Comparison of ENCODE assay signal across 12 cellular contexts in the genomic region with DNA sequence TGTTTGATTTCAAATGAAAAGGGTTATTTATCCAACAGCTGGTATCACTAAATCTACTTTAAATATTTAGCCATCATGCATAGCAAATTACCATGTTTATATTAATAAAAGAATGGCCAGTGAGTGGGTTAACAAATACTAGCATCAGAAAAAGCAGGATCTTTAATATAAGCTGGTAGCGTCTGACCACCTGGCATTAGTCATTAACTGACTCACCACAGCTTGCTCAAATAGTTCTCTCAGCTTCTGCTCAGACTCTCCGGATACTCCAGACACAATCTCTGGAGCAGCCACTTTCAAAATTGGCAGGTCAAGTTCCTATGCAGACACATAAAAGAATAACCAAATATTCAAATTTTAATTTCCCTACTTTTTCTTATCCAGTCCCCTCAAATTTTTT. TPM values are rescaled to one million over a fixed set of nuclear protein-coding genes. Genes with fewer than 3 reads are reported as not detected.
DNase-seq lines count a peak whose midpoint lies in the region; ATAC-seq and TF ChIP-seq lines count a peak whose summit lies in the region.
"Had no signal": no experiment of that assay in that cellular context is flagged by ENCODE, and none has a peak within 500 bp of the region (broad histone marks: within the 10 kb centered on the region; RNA-seq: fewer than 3 reads in every experiment).

No MANE protein-coding gene starts in this region.

- intact Hi-C loops in MCF 10A (cut with micrococcal nuclease): loop anchor here (1.0 to 10.0 kb wide), 2 partner anchors 116 to 184 kb away; a partner anchor contains a TSS
- intact Hi-C loops in breast epithelium (cut with DNase I; ENCODE audit: low total_unique reads): no loop called here
- intact Hi-C loops in CD4-positive, alpha-beta memory T cell (cut with micrococcal nuclease): no loop called here

- peaks cover 97% of the 10 kb centered on the region for H3K36me3 Mint-ChIP-seq in MCF 10A (ENCODE audit: insufficient read depth, unreplicated experiment)
- H3K36me3 Mint-ChIP-seq in CD4-positive, alpha-beta memory T cell: peaks cover 49 to 67% of the 10 kb centered on the region in 2 donors

- ATAC-seq in SK-N-SH treated with all-trans-retinoic acid at 6 μM for 48 hours (peak; percentile 100), HG03159 (IDR thresholded peaks at IDR 0.05; ENCODE audit: unreplicated experiment) (no peak), GM19395 (IDR thresholded peaks at IDR 0.05; ENCODE audit: unreplicated experiment) (no peak)
- ATAC-seq: natural killer cell had no signal

- no peaks in the 10 kb centered on the region for H3K27me3 Mint-ChIP-seq in MCF 10A (ENCODE audit: insufficient read depth, unreplicated experiment)
- H3K27me3 Mint-ChIP-seq in CD4-positive, alpha-beta memory T cell: no peaks in the 10 kb centered on the region
- H3K27me3 Mint-ChIP-seq: activated T-cell treated with anti-CD3 and anti-CD28 coated beads, Interleukin-2, amount 50 U/mL, for 24 hours; stimulated activated naive CD8-positive, alpha-beta T cell treated with anti-CD3 and anti-CD28 coated beads, Interleukin-15, Interleukin-2, amounts not matched to agents 100 ng/mL and 50 ng/mL, for 24 hours had no signal

- H3K4me1 ChIP-seq in breast epithelium: no peaks in the 10 kb centered on the region
- no peaks in the 10 kb centered on the region for H3K4me1 ChIP-seq in CD4-positive, alpha-beta memory T cell (ENCODE audit: insufficient read depth, low read length)

- H3K4me1 Mint-ChIP-seq in MCF 10A (ENCODE audit: insufficient read depth, unreplicated experiment): peaks cover 6% of the 10 kb centered on the region
- peaks cover 0 to 4% (median 1%) of the 10 kb centered on the region in 4 donors for H3K4me1 Mint-ChIP-seq in CD4-positive, alpha-beta memory T cell
- H3K4me1 Mint-ChIP-seq: natural killer cell had no signal

- TF ChIP-seq POLR2A in breast epithelium (IDR thresholded peaks at IDR 0.05): no peak

- H3K9me3 Mint-ChIP-seq in MCF 10A (ENCODE audit: unreplicated experiment): no peaks in the 10 kb centered on the region
- H3K9me3 Mint-ChIP-seq in CD4-positive, alpha-beta memory T cell: no peaks in the 10 kb centered on the region
- H3K9me3 Mint-ChIP-seq: activated T-cell treated with anti-CD3 and anti-CD28 coated beads, Interleukin-2, amount 50 U/mL, for 24 hours; natural killer cell; stimulated activated naive CD8-positive, alpha-beta T cell treated with anti-CD3 and anti-CD28 coated beads, Interleukin-15, Interleukin-2, amounts not matched to agents 100 ng/mL and 50 ng/mL, for 24 hours had no signal

- no peak for TF ChIP-seq CTCF in MCF 10A (IDR thresholded peaks at IDR 0.05; ENCODE audit: unreplicated experiment)
- no peak for TF ChIP-seq CTCF in breast epithelium (IDR thresholded peaks at IDR 0.05)
- no peak for TF ChIP-seq CTCF in fibroblast of the aortic adventitia (IDR thresholded peaks at IDR 0.05; ENCODE audit: insufficient read depth, low read length)

- H3K27ac ChIP-seq in breast epithelium: no peak overlapping the region
- no peak overlapping the region for H3K27ac ChIP-seq in CD4-positive, alpha-beta memory T cell (ENCODE audit: low read depth, low read length)

- DNase-seq in MCF 10A (ENCODE audit: unreplicated experiment) (peak; percentile 90), breast epithelium (ENCODE audit: low spot score in 2 of 2) (no peak), fibroblast of the aortic adventitia (ENCODE audit: low read depth) (peak; percentile 73), KBM-7 (no peak)
- DNase-seq in CD4-positive, alpha-beta memory T cell: no peak
- DNase-seq: activated T-cell treated with anti-CD3 and anti-CD28 coated beads, Interleukin-2, amount 50 U/mL, for 24 hours; natural killer cell; NCI-H187 had no signal

- in situ Hi-C loops in KBM-7 (cut with MboI; ENCODE audit: low pct_unique_long_range_greater_than_20kb, low sequenced_read_pairs): no loop called here

- H3K4me3 Mint-ChIP-seq in MCF 10A (ENCODE audit: unreplicated experiment): no peak overlapping the region
- H3K4me3 Mint-ChIP-seq in CD4-positive, alpha-beta memory T cell: no peak overlapping the region
- H3K4me3 Mint-ChIP-seq: activated T-cell treated with anti-CD3 and anti-CD28 coated beads, Interleukin-2, amount 50 U/mL, for 24 hours; natural killer cell; stimulated activated naive CD8-positive, alpha-beta T cell treated with anti-CD3 and anti-CD28 coated beads, Interleukin-15, Interleukin-2, amounts not matched to agents 100 ng/mL and 50 ng/mL, for 24 hours had no signal

- no TSS peak for BruUV-seq in MCF 10A (replicated peaks; lab: Mats Ljungman, UMichigan)

- H3K9me3 ChIP-seq in breast epithelium: no peaks in the 10 kb centered on the region
- H3K9me3 ChIP-seq in CD4-positive, alpha-beta memory T cell (ENCODE audit: control insufficient read depth in 1 of 2, low read length in 2 of 2): no peaks in the 10 kb centered on the region

- POLR2A ChIA-PET in MCF 10A (lab: Yijun Ruan, JAX): interaction anchor here (0.6 to 2.2 kb wide), 16 partner anchors 9 to 573 kb away, joined by 3 to 14 read pairs (median 4); a partner anchor contains a TSS
- POLR2A ChIA-PET in CD4-positive, alpha-beta memory T cell (lab: Charles Lee; ENCODE audit: partially characterized antibody): no interaction called here

- H3K36me3 ChIP-seq in breast epithelium: peaks cover 5% of the 10 kb centered on the region
- H3K36me3 ChIP-seq in CD4-positive, alpha-beta memory T cell (ENCODE audit: insufficient read depth, low read length): peaks cover 59% of the 10 kb centered on the region

- no peaks in the 10 kb centered on the region for H3K27me3 ChIP-seq in breast epithelium
- H3K27me3 ChIP-seq in CD4-positive, alpha-beta memory T cell (ENCODE audit: insufficient read depth, low read length): no peaks in the 10 kb centered on the region

- CTCF ChIA-PET in MCF 10A (lab: Yijun Ruan, JAX): interaction anchor here (0.6 to 1.5 kb wide), 9 partner anchors 11 to 602 kb away, joined by 3 to 5 read pairs (median 4); no protein-coding TSS in a partner anchor
- CTCF ChIA-PET in CD4-positive, alpha-beta memory T cell (lab: Charles Lee; ENCODE audit: partially characterized antibody): interaction anchor here (1.2 kb wide), 1 partner anchor 10 kb away, joined by 3 read pairs; no protein-coding TSS in a partner anchor

- H3K27ac Mint-ChIP-seq in MCF 10A (ENCODE audit: low read depth, unreplicated experiment): peak overlapping the region; percentile 65
- no peak overlapping the region for H3K27ac Mint-ChIP-seq in CD4-positive, alpha-beta memory T cell
- H3K27ac Mint-ChIP-seq: activated T-cell treated with anti-CD3 and anti-CD28 coated beads, Interleukin-2, amount 50 U/mL, for 24 hours; natural killer cell; stimulated activated naive CD8-positive, alpha-beta T cell treated with anti-CD3 and anti-CD28 coated beads, Interleukin-15, Interleukin-2, amounts not matched to agents 100 ng/mL and 50 ng/mL, for 24 hours had no signal

- no peak overlapping the region for H3K4me3 ChIP-seq in breast epithelium
- H3K4me3 ChIP-seq in fibroblast of the aortic adventitia (ENCODE audit: low read depth, low read length): no peak overlapping the region
- H3K4me3 ChIP-seq in CD4-positive, alpha-beta memory T cell (ENCODE audit: low read length in 2 of 2): no peak overlapping the region

TF ChIP-seq in SK-N-SH treated with all-trans-retinoic acid at 6 μM for 48 hours, 23 proteins besides CTCF, POLR2A, EP300 and RAD21 (continues in another document):
- TF ChIP-seq ZC3H10 (CRISPR knock-in tag; IDR thresholded peaks at IDR 0.05) (no peak), GLIS3 (CRISPR knock-in tag; IDR thresholded peaks at IDR 0.05) (no peak), ZNF565 (CRISPR knock-in tag; conservative IDR thresholded peaks at IDR 0.05; ENCODE audit: low read depth) (no peak), TOX (CRISPR knock-in tag; IDR thresholded peaks at IDR 0.05; ENCODE audit: borderline replicate concordance) (no peak)
- TF ChIP-seq, protein P1, sequence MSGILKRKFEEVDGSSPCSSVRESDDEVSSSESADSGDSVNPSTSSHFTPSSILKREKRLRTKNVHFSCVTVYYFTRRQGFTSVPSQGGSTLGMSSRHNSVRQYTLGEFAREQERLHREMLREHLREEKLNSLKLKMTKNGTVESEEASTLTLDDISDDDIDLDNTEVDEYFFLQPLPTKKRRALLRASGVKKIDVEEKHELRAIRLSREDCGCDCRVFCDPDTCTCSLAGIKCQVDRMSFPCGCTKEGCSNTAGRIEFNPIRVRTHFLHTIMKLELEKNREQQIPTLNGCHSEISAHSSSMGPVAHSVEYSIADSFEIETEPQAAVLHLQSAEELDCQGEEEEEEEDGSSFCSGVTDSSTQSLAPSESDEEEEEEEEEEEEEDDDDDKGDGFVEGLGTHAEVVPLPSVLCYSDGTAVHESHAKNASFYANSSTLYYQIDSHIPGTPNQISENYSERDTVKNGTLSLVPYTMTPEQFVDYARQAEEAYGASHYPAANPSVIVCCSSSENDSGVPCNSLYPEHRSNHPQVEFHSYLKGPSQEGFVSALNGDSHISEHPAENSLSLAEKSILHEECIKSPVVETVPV (CRISPR knock-in tag; IDR thresholded peaks at IDR 0.05): no peak
- TF ChIP-seq, protein P2, sequence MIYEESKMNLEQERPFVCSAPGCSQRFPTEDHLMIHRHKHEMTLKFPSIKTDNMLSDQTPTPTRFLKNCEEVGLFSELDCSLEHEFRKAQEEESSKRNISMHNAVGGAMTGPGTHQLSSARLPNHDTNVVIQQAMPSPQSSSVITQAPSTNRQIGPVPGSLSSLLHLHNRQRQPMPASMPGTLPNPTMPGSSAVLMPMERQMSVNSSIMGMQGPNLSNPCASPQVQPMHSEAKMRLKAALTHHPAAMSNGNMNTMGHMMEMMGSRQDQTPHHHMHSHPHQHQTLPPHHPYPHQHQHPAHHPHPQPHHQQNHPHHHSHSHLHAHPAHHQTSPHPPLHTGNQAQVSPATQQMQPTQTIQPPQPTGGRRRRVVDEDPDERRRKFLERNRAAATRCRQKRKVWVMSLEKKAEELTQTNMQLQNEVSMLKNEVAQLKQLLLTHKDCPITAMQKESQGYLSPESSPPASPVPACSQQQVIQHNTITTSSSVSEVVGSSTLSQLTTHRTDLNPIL (CRISPR knock-in tag; IDR thresholded peaks at IDR 0.05; ENCODE audit: low read depth): no peak

RNA-seq across cellular contexts. Expression of a gene that starts 29.6 kb away (rescaled TPM):
- total RNA-seq in MCF 10A (2022): 69.8 and 81.5 TPM in 2 replicates
- 10 to 100 TPM; 16.0 to 46.0 (median 30.8) TPM for total RNA-seq in breast epithelium
- total RNA-seq in fibroblast of the aortic adventitia (ENCODE audit: low replicate concordance): 27.6 and 27.7 TPM in 2 replicates
- total RNA-seq in CD4-positive, alpha-beta memory T cell: 10 to 100 TPM; 38.9 to 46.7 TPM
- polyA plus RNA-seq in CD4-positive, alpha-beta memory T cell: 10 to 100 TPM; 16.9 to 21.0 TPM

RNA-seq across cellular contexts. Expression of a gene that starts 56.3 kb away (rescaled TPM):
- total RNA-seq in MCF 10A (2022) (190 and 212 TPM in 2 replicates), breast epithelium (10 to 100 TPM; 42.9 to 54.1 (median 43.3) TPM), fibroblast of the aortic adventitia (ENCODE audit: low replicate concordance) (50.1 and 86.5 TPM in 2 replicates)
- 10 to 100 TPM; 45.5 to 50.9 TPM for total RNA-seq in CD4-positive, alpha-beta memory T cell
- 10 to 100 TPM; 62.7 to 75.6 TPM for polyA plus RNA-seq in CD4-positive, alpha-beta memory T cell

Comparison
In these comparisons a context has a peak if more than half of its experiments do, and no peak if none do; other contexts are left out.
1. DNase-seq: peak in MCF 10A (single experiment) and fibroblast of the aortic adventitia (single experiment); none in breast epithelium (0 of 2), KBM-7 (single experiment) and CD4-positive, alpha-beta memory T cell (0 of 5).